ENCODE assay signal across 1 cellular context in genomic region chr19:18328340-18329034, GRCh38.
TF ChIP-seq lines count a peak whose summit lies in the region.

No MANE protein-coding gene starts in this region.

TF ChIP-seq in HepG2, 621 proteins besides CTCF, POLR2A, EP300 and RAD21 (continued from another document and continues in another):
- TF ChIP-seq, protein P1, sequence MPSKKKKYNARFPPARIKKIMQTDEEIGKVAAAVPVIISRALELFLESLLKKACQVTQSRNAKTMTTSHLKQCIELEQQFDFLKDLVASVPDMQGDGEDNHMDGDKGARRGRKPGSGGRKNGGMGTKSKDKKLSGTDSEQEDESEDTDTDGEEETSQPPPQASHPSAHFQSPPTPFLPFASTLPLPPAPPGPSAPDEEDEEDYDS (CRISPR knock-in tag; IDR thresholded peaks at IDR 0.05): peak; percentile 96
- TF ChIP-seq CREM (IDR thresholded peaks at IDR 0.05): peak; percentile 25; the same call in 1 of the 2 replicates
- TF ChIP-seq CREM (CRISPR knock-in tag; IDR thresholded peaks at IDR 0.05): no peak
- peak; percentile 76; the same call in 1 of the 2 replicates for TF ChIP-seq PHF21A (CRISPR knock-in tag; IDR thresholded peaks at IDR 0.05)
- TF ChIP-seq MIXL1 (CRISPR knock-in tag; IDR thresholded peaks at IDR 0.05): no peak
- TF ChIP-seq SOX6 (IDR thresholded peaks at IDR 0.05): no peak
- TF ChIP-seq SOX6 (CRISPR knock-in tag; IDR thresholded peaks at IDR 0.05): peak; percentile 47
- TF ChIP-seq SKI (IDR thresholded peaks at IDR 0.05; ENCODE audit: partially characterized antibody): no peak
- TF ChIP-seq MAFF (IDR thresholded peaks at IDR 0.05; ENCODE audit: low read depth, low read length): peak; percentile 75
- TF ChIP-seq HNF4A (CRISPR knock-in tag; IDR thresholded peaks at IDR 0.05): peak; percentile 73
- peak; percentile 26; the same call in 1 of the 2 replicates for TF ChIP-seq MEF2D (CRISPR knock-in tag; IDR thresholded peaks at IDR 0.05)
- no peak for TF ChIP-seq TSC22D2 (CRISPR knock-in tag; IDR thresholded peaks at IDR 0.05; ENCODE audit: borderline replicate concordance)
- no peak for TF ChIP-seq SRSF4 (IDR thresholded peaks at IDR 0.05; ENCODE audit: low read depth, low read length, poor library complexity, severe bottlenecking)
- 0 out of 2 replicates have a peak, but pooled peaks have one; percentile 20 for TF ChIP-seq HMGXB3 (CRISPR knock-in tag; IDR thresholded peaks at IDR 0.05; ENCODE audit: borderline replicate concordance)
- TF ChIP-seq ZNF333 (CRISPR knock-in tag; IDR thresholded peaks at IDR 0.05; ENCODE audit: borderline replicate concordance): no peak
- TF ChIP-seq SP2 (CRISPR knock-in tag; IDR thresholded peaks at IDR 0.05): peak; percentile 56
- no peak for TF ChIP-seq ZNF17 (CRISPR knock-in tag; IDR thresholded peaks at IDR 0.05)
- 0 out of 2 replicates have a peak, but pooled peaks have one; percentile 3 for TF ChIP-seq MED1 (CRISPR knock-in tag; IDR thresholded peaks at IDR 0.05)
- 0 out of 2 replicates have a peak, but pooled peaks have one; percentile 28 for TF ChIP-seq FOXK1 (CRISPR knock-in tag; IDR thresholded peaks at IDR 0.05; ENCODE audit: borderline replicate concordance, low read depth)
- peak; percentile 72; the same call in 1 of the 2 replicates for TF ChIP-seq HOMEZ (CRISPR knock-in tag; IDR thresholded peaks at IDR 0.05; ENCODE audit: low read depth)
- peak; percentile 56 to 62 for TF ChIP-seq MAFK (conservative IDR thresholded peaks at IDR 0.05 in 1 of 2, IDR thresholded peaks at IDR 0.05 in 1 of 2; ENCODE audit: low read length in 2 of 2)
- peak; percentile 88 for TF ChIP-seq NFYB (CRISPR knock-in tag; IDR thresholded peaks at IDR 0.05)
- no peak for TF ChIP-seq ZNF776 (CRISPR knock-in tag; IDR thresholded peaks at IDR 0.05)
- no peak for TF ChIP-seq ZBTB7A (CRISPR knock-in tag; IDR thresholded peaks at IDR 0.05)
- TF ChIP-seq MAX (IDR thresholded peaks at IDR 0.05): peak; percentile 71; the same call in 1 of the 2 replicates
- TF ChIP-seq, protein P2, sequence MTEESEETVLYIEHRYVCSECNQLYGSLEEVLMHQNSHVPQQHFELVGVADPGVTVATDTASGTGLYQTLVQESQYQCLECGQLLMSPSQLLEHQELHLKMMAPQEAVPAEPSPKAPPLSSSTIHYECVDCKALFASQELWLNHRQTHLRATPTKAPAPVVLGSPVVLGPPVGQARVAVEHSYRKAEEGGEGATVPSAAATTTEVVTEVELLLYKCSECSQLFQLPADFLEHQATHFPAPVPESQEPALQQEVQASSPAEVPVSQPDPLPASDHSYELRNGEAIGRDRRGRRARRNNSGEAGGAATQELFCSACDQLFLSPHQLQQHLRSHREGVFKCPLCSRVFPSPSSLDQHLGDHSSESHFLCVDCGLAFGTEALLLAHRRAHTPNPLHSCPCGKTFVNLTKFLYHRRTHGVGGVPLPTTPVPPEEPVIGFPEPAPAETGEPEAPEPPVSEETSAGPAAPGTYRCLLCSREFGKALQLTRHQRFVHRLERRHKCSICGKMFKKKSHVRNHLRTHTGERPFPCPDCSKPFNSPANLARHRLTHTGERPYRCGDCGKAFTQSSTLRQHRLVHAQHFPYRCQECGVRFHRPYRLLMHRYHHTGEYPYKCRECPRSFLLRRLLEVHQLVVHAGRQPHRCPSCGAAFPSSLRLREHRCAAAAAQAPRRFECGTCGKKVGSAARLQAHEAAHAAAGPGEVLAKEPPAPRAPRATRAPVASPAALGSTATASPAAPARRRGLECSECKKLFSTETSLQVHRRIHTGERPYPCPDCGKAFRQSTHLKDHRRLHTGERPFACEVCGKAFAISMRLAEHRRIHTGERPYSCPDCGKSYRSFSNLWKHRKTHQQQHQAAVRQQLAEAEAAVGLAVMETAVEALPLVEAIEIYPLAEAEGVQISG (CRISPR knock-in tag; IDR thresholded peaks at IDR 0.05): no peak
- TF ChIP-seq, protein P3, sequence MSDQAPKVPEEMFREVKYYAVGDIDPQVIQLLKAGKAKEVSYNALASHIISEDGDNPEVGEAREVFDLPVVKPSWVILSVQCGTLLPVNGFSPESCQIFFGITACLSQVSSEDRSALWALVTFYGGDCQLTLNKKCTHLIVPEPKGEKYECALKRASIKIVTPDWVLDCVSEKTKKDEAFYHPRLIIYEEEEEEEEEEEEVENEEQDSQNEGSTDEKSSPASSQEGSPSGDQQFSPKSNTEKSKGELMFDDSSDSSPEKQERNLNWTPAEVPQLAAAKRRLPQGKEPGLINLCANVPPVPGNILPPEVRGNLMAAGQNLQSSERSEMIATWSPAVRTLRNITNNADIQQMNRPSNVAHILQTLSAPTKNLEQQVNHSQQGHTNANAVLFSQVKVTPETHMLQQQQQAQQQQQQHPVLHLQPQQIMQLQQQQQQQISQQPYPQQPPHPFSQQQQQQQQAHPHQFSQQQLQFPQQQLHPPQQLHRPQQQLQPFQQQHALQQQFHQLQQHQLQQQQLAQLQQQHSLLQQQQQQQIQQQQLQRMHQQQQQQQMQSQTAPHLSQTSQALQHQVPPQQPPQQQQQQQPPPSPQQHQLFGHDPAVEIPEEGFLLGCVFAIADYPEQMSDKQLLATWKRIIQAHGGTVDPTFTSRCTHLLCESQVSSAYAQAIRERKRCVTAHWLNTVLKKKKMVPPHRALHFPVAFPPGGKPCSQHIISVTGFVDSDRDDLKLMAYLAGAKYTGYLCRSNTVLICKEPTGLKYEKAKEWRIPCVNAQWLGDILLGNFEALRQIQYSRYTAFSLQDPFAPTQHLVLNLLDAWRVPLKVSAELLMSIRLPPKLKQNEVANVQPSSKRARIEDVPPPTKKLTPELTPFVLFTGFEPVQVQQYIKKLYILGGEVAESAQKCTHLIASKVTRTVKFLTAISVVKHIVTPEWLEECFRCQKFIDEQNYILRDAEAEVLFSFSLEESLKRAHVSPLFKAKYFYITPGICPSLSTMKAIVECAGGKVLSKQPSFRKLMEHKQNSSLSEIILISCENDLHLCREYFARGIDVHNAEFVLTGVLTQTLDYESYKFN (CRISPR knock-in tag; conservative IDR thresholded peaks at IDR 0.05): peak; percentile 35
- TF ChIP-seq, protein P4, sequence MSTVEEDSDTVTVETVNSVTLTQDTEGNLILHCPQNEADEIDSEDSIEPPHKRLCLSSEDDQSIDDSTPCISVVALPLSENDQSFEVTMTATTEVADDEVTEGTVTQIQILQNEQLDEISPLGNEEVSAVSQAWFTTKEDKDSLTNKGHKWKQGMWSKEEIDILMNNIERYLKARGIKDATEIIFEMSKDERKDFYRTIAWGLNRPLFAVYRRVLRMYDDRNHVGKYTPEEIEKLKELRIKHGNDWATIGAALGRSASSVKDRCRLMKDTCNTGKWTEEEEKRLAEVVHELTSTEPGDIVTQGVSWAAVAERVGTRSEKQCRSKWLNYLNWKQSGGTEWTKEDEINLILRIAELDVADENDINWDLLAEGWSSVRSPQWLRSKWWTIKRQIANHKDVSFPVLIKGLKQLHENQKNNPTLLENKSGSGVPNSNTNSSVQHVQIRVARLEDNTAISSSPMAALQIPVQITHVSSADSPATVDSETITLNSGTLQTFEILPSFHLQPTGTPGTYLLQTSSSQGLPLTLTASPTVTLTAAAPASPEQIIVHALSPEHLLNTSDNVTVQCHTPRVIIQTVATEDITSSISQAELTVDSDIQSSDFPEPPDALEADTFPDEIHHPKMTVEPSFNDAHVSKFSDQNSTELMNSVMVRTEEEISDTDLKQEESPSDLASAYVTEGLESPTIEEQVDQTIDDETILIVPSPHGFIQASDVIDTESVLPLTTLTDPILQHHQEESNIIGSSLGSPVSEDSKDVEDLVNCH (CRISPR knock-in tag; IDR thresholded peaks at IDR 0.05): no peak
- TF ChIP-seq STAG1 (CRISPR knock-in tag; IDR thresholded peaks at IDR 0.05): peak; percentile 75
- TF ChIP-seq ZNF605 (CRISPR knock-in tag; IDR thresholded peaks at IDR 0.05): 0 out of 2 replicates have a peak, but pooled peaks have one; percentile 9
- no peak for TF ChIP-seq ARNT (IDR thresholded peaks at IDR 0.05)
- TF ChIP-seq YEATS2 (CRISPR knock-in tag; IDR thresholded peaks at IDR 0.05; ENCODE audit: borderline replicate concordance): peak; percentile 29; the same call in 1 of the 2 replicates
- TF ChIP-seq, protein P5, sequence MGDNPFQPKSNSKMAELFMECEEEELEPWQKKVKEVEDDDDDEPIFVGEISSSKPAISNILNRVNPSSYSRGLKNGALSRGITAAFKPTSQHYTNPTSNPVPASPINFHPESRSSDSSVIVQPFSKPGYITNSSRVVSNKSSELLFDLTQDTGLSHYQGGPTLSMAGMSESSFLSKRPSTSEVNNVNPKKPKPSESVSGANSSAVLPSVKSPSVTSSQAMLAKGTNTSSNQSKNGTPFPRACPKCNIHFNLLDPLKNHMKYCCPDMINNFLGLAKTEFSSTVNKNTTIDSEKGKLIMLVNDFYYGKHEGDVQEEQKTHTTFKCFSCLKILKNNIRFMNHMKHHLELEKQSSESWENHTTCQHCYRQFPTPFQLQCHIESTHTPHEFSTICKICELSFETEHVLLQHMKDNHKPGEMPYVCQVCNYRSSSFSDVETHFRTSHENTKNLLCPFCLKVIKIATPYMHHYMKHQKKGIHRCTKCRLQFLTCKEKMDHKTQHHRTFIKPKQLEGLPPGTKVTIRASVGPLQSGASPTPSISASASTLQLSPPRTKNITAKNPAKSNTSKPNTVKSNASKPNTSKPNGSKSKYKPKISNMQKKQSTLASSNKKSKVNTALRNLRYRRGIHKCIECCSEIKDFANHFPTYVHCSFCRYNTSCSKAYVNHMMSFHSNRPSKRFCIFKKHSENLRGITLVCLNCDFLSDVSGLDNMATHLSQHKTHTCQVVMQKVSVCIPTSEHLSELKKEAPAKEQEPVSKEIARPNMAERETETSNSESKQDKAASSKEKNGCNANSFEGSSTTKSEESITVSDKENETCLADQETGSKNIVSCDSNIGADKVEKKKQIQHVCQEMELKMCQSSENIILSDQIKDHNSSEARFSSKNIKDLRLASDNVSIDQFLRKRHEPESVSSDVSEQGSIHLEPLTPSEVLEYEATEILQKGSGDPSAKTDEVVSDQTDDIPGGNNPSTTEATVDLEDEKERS (CRISPR knock-in tag; IDR thresholded peaks at IDR 0.05): peak; percentile 63; the same call in 1 of the 2 replicates
- TF ChIP-seq, protein P6, sequence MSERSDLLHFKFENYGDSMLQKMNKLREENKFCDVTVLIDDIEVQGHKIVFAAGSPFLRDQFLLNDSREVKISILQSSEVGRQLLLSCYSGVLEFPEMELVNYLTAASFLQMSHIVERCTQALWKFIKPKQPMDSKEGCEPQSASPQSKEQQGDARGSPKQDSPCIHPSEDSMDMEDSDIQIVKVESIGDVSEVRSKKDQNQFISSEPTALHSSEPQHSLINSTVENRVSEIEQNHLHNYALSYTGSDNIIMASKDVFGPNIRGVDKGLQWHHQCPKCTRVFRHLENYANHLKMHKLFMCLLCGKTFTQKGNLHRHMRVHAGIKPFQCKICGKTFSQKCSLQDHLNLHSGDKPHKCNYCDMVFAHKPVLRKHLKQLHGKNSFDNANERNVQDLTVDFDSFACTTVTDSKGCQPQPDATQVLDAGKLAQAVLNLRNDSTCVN (CRISPR knock-in tag; IDR thresholded peaks at IDR 0.05; ENCODE audit: borderline replicate concordance): 0 out of 2 replicates have a peak, but pooled peaks have one; percentile 36
- peak; percentile 63; the same call in 1 of the 2 replicates for TF ChIP-seq GFI1 (CRISPR knock-in tag; IDR thresholded peaks at IDR 0.05; ENCODE audit: borderline replicate concordance)
- TF ChIP-seq, protein P7, sequence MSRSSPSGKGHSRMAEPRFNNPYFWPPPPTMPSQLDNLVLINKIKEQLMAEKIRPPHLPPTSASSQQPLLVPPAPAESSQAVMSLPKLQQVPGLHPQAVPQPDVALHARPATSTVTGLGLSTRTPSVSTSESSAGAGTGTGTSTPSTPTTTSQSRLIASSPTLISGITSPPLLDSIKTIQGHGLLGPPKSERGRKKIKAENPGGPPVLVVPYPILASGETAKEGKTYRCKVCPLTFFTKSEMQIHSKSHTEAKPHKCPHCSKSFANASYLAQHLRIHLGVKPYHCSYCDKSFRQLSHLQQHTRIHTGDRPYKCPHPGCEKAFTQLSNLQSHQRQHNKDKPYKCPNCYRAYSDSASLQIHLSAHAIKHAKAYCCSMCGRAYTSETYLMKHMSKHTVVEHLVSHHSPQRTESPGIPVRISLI (CRISPR knock-in tag; IDR thresholded peaks at IDR 0.05; ENCODE audit: borderline replicate concordance): peak; percentile 44; the same call in 1 of the 2 replicates
- no peak for TF ChIP-seq SMAD9 (CRISPR knock-in tag; IDR thresholded peaks at IDR 0.05)
- 0 out of 2 replicates have a peak, but pooled peaks have one; percentile 27 for TF ChIP-seq SPEN (CRISPR knock-in tag; IDR thresholded peaks at IDR 0.05; ENCODE audit: low read depth)
- TF ChIP-seq NCOA2 (CRISPR knock-in tag; IDR thresholded peaks at IDR 0.05): peak; percentile 13; the same call in 1 of the 2 replicates
